ENCODE assay signal across 18 cellular contexts in genomic region chr3:29203846-29204245, GRCh38.
"Had no signal": no experiment of that assay in that cellular context is flagged by ENCODE, and none has a peak within 500 bp of the region (broad histone marks: within the 10 kb centered on the region; RNA-seq: fewer than 3 reads in every experiment).

No MANE protein-coding gene starts in this region.

- H3K4me3 Mint-ChIP-seq: dendritic cell treated with granulocyte-macrophage colony-stimulating factor and Interleukin-4, amounts not matched to agents 40 ng/mL and 50 ng/mL, for 4 days; naive thymus-derived CD4-positive, alpha-beta T cell; nephron progenitor cell; stimulated activated naive B cell treated with anti-CD40 and anti-IgM and Interleukin-4, amounts not matched to agents 10 μg/mL and 1 μg/mL and 100 μg/mL, for 72 hours; stimulated activated naive CD8-positive, alpha-beta T cell treated with anti-CD3 and anti-CD28 coated beads, Interleukin-15, amount 100 ng/mL, for 72 hours had no signal

- H3K9me3 ChIP-seq: right atrium auricular region, sigmoid colon, thoracic aorta, transverse colon had no signal

- H3K36me3 Mint-ChIP-seq: naive thymus-derived CD4-positive, alpha-beta T cell; stimulated activated naive B cell treated with anti-CD40 and anti-IgM and Interleukin-4, amounts not matched to agents 10 μg/mL and 1 μg/mL and 100 μg/mL, for 72 hours had no signal

- H3K4me1 Mint-ChIP-seq: stimulated activated naive B cell treated with anti-CD40 and anti-IgM and Interleukin-4, amounts not matched to agents 10 μg/mL and 1 μg/mL and 100 μg/mL, for 72 hours; stimulated activated naive CD8-positive, alpha-beta T cell treated with anti-CD3 and anti-CD28 coated beads, Interleukin-15, amount 100 ng/mL, for 72 hours had no signal

- H3K27me3 Mint-ChIP-seq: dendritic cell treated with granulocyte-macrophage colony-stimulating factor and Interleukin-4, amounts not matched to agents 40 ng/mL and 50 ng/mL, for 4 days; stimulated activated naive B cell treated with anti-CD40 and anti-IgM and Interleukin-4, amounts not matched to agents 10 μg/mL and 1 μg/mL and 100 μg/mL, for 72 hours; stimulated activated naive CD8-positive, alpha-beta T cell treated with anti-CD3 and anti-CD28 coated beads, Interleukin-15, amount 100 ng/mL, for 72 hours had no signal

- H3K27me3 ChIP-seq: right atrium auricular region, sigmoid colon, transverse colon had no signal

- H3K9me3 Mint-ChIP-seq: nephron progenitor cell; stimulated activated naive B cell treated with anti-CD40 and anti-IgM and Interleukin-4, amounts not matched to agents 10 μg/mL and 1 μg/mL and 100 μg/mL, for 72 hours; stimulated activated naive CD8-positive, alpha-beta T cell treated with anti-CD3 and anti-CD28 coated beads, Interleukin-15, amount 100 ng/mL, for 72 hours had no signal

- ATAC-seq: naive thymus-derived CD4-positive, alpha-beta T cell; stimulated activated naive B cell treated with anti-CD40 and anti-IgM and Interleukin-4, amounts not matched to agents 10 μg/mL and 1 μg/mL and 100 μg/mL, for 72 hours; stimulated activated naive CD8-positive, alpha-beta T cell treated with anti-CD3 and anti-CD28 coated beads, Interleukin-15, amount 100 ng/mL, for 72 hours had no signal

- DNase-seq: erythroblast; foreskin melanocyte; head of caudate nucleus; hippocampal formation; kidney glomerular epithelial cell; mesendoderm; naive thymus-derived CD4-positive, alpha-beta T cell; nephron progenitor cell; sigmoid colon; stimulated activated CD4-positive, alpha-beta T cell treated with anti-CD3 and anti-CD28 coated beads, Interleukin-2, amount 100 ng/mL, for 24 hours; stimulated activated CD4-positive, alpha-beta T cell treated with anti-CD3 and anti-CD28 coated beads, Interleukin-4, amount 100 ng/mL, for 4 hours; stimulated activated naive B cell treated with anti-CD40 and anti-IgM and Interleukin-4, amounts not matched to agents 10 μg/mL and 1 μg/mL and 100 μg/mL, for 72 hours; stimulated activated naive CD8-positive, alpha-beta T cell treated with anti-CD3 and anti-CD28 coated beads, Interleukin-15, amount 100 ng/mL, for 72 hours; transverse colon had no signal

- H3K27ac Mint-ChIP-seq: dendritic cell treated with granulocyte-macrophage colony-stimulating factor and Interleukin-4, amounts not matched to agents 40 ng/mL and 50 ng/mL, for 4 days; naive thymus-derived CD4-positive, alpha-beta T cell; stimulated activated naive B cell treated with anti-CD40 and anti-IgM and Interleukin-4, amounts not matched to agents 10 μg/mL and 1 μg/mL and 100 μg/mL, for 72 hours; stimulated activated naive CD8-positive, alpha-beta T cell treated with anti-CD3 and anti-CD28 coated beads, Interleukin-15, amount 100 ng/mL, for 72 hours had no signal

- H3K4me1 ChIP-seq: right atrium auricular region, sigmoid colon, transverse colon had no signal

- H3K4me3 ChIP-seq: right atrium auricular region, sigmoid colon, skin epidermis, thoracic aorta, transverse colon had no signal

- H3K27ac ChIP-seq: right atrium auricular region, sigmoid colon, skin epidermis, thoracic aorta, transverse colon had no signal

- H3K36me3 ChIP-seq: right atrium auricular region, sigmoid colon, thoracic aorta, transverse colon had no signal
